In genomic region chr7:76303057-76303828, GRCh38 we compare ENCODE assay signal across 1 cellular context.
A peak's percentile ranks its signal among the peaks of the same experiment; 100 is the strongest.
TF ChIP-seq lines count a peak whose summit lies in the region.

No MANE protein-coding gene starts in this region.

TF ChIP-seq in K562, 482 proteins besides CTCF, POLR2A, EP300 and RAD21 (continued from another document and continues in another):
- TF ChIP-seq KLF6 (CRISPR knock-in tag; IDR thresholded peaks at IDR 0.05; ENCODE audit: borderline replicate concordance), result peak; percentile 57; the same call in 1 of the 2 replicates
- no peak for TF ChIP-seq NCOA2 (IDR thresholded peaks at IDR 0.05; ENCODE audit: partially characterized antibody in 2 of 2)
- peak; percentile 42 for TF ChIP-seq KDM5B (IDR thresholded peaks at IDR 0.05; ENCODE audit: insufficient replicate concordance, low read depth, low read length)
- peak; percentile 59 for TF ChIP-seq TAF1 (IDR thresholded peaks at IDR 0.05; ENCODE audit: control insufficient read depth, extremely low read depth, insufficient read depth, low read length, severe bottlenecking)
- TF ChIP-seq HMBOX1 (IDR thresholded peaks at IDR 0.05), result peak; percentile 44; the same call in 1 of the 2 replicates
- 0 out of 2 replicates have a peak, but pooled peaks have one; percentile 7 for TF ChIP-seq ZNF583 (CRISPR knock-in tag; IDR thresholded peaks at IDR 0.05)
- TF ChIP-seq GATAD2B (IDR thresholded peaks at IDR 0.05; ENCODE audit: borderline replicate concordance), result no peak
- peak; percentile 99 for TF ChIP-seq SMAD1 (IDR thresholded peaks at IDR 0.05; ENCODE audit: low read depth, low read length, partially characterized antibody)
- TF ChIP-seq NBN (IDR thresholded peaks at IDR 0.05; ENCODE audit: low read depth), result peak; percentile 47; the same call in 1 of the 2 replicates
- peak; percentile 98 for TF ChIP-seq KLF13 (tag; IDR thresholded peaks at IDR 0.05; ENCODE audit: borderline replicate concordance, low read depth)
- TF ChIP-seq HLTF (IDR thresholded peaks at IDR 0.05), result no peak
- TF ChIP-seq CBFA2T3 (IDR thresholded peaks at IDR 0.05), result peak; percentile 27
- TF ChIP-seq NR2C2 (CRISPR knock-in tag; IDR thresholded peaks at IDR 0.05), result no peak
- TF ChIP-seq NR2C2 (tag; IDR thresholded peaks at IDR 0.05), result no peak
- peak; percentile 64 for TF ChIP-seq SOX6 (IDR thresholded peaks at IDR 0.05)
- no peak for TF ChIP-seq RFX1 (IDR thresholded peaks at IDR 0.05)
- TF ChIP-seq ZBTB26 (CRISPR knock-in tag; IDR thresholded peaks at IDR 0.05), result no peak
- peak; percentile 83 for TF ChIP-seq ELF1 (tag; IDR thresholded peaks at IDR 0.05)
- TF ChIP-seq ARID1B (IDR thresholded peaks at IDR 0.05), result peak; percentile 56; the same call in 1 of the 2 replicates
- TF ChIP-seq KDM4B (IDR thresholded peaks at IDR 0.05; ENCODE audit: borderline replicate concordance in 2 of 2, low read depth in 1 of 2), result 0 out of 4 replicates have a peak, but pooled peaks of 1 of the 2 experiments have one; percentile 40
- no peak for TF ChIP-seq SLC30A9 (CRISPR knock-in tag; IDR thresholded peaks at IDR 0.05)
- peak in 2 of 3 experiments; percentile 14 to 52 for TF ChIP-seq YY1 (IDR thresholded peaks at IDR 0.05; ENCODE audit: borderline replicate concordance in 1 of 3, control insufficient read depth in 1 of 3, extremely low read depth in 1 of 3, insufficient read depth in 3 of 3, insufficient read length in 1 of 3, insufficient replicate concordance in 2 of 3, low read depth in 1 of 3, low read length in 2 of 3)
- TF ChIP-seq ELF4 (CRISPR knock-in tag; IDR thresholded peaks at IDR 0.05), result no peak
- peak in 1 of 2 experiments; percentile 74; a peak in 2 of 4 replicates for TF ChIP-seq SRF (CRISPR knock-in tag; IDR thresholded peaks at IDR 0.05)
- no peak for TF ChIP-seq ZNF668 (CRISPR knock-in tag; IDR thresholded peaks at IDR 0.05)
- TF ChIP-seq PCBP1 (IDR thresholded peaks at IDR 0.05; ENCODE audit: low read depth, low read length, poor library complexity, severe bottlenecking), result peak; percentile 41
- TF ChIP-seq CBX8 (IDR thresholded peaks at IDR 0.05; ENCODE audit: borderline replicate concordance, extremely low read depth, low read depth, low read length, poor library complexity, severe bottlenecking), result no peak
- TF ChIP-seq NCOR1 (IDR thresholded peaks at IDR 0.05), result peak; percentile 41; the same call in 1 of the 2 replicates
- peak; percentile 34 for TF ChIP-seq POLR2B (IDR thresholded peaks at IDR 0.05; ENCODE audit: low read depth, partially characterized antibody)
- TF ChIP-seq USF1 (CRISPR knock-in tag; IDR thresholded peaks at IDR 0.05), result no peak
- TF ChIP-seq MEIS2 (IDR thresholded peaks at IDR 0.05; ENCODE audit: partially characterized antibody), result peak; percentile 58
- peak; percentile 75; the same call in 1 of the 2 replicates for TF ChIP-seq POLR2AphosphoS5 (IDR thresholded peaks at IDR 0.05; ENCODE audit: control insufficient read depth, insufficient read depth, low read depth, low read length)
- TF ChIP-seq BHLHE40 (IDR thresholded peaks at IDR 0.05; ENCODE audit: low read length), result peak; percentile 35; the same call in 1 of the 2 replicates
- TF ChIP-seq SIRT6 (IDR thresholded peaks at IDR 0.05; ENCODE audit: low read depth, low read length), result no peak
- TF ChIP-seq TBP (optimal IDR thresholded peaks at IDR 0.05; ENCODE audit: low read depth, low read length), result peak; percentile 83
- 0 out of 2 replicates have a peak, but pooled peaks have one; percentile 28 for TF ChIP-seq ARID3A (IDR thresholded peaks at IDR 0.05; ENCODE audit: borderline replicate concordance, low read depth, low read length)
- TF ChIP-seq ZNF165 (CRISPR knock-in tag; IDR thresholded peaks at IDR 0.05; ENCODE audit: borderline replicate concordance), result no peak
- 0 out of 2 replicates have a peak, but pooled peaks have one; percentile 43 for TF ChIP-seq POLR2AphosphoS2 (IDR thresholded peaks at IDR 0.05; ENCODE audit: low read length)
- TF ChIP-seq ARID3B (CRISPR knock-in tag; IDR thresholded peaks at IDR 0.05; ENCODE audit: borderline replicate concordance), result no peak
- TF ChIP-seq FOXP1 (CRISPR knock-in tag; IDR thresholded peaks at IDR 0.05), result peak; percentile 13; the same call in 1 of the 2 replicates
- TF ChIP-seq RBM25 (IDR thresholded peaks at IDR 0.05; ENCODE audit: low read depth, low read length, severe bottlenecking), result peak; percentile 20
- peak; percentile 83; the same call in 1 of the 2 replicates for TF ChIP-seq TFAP4 (CRISPR knock-in tag; IDR thresholded peaks at IDR 0.05; ENCODE audit: borderline replicate concordance)
- TF ChIP-seq EP400 (IDR thresholded peaks at IDR 0.05), result peak; percentile 88
- TF ChIP-seq TRIM25 (IDR thresholded peaks at IDR 0.05; ENCODE audit: borderline replicate concordance), result no peak
- no peak for TF ChIP-seq TRIM28 (IDR thresholded peaks at IDR 0.05)
- no peak for TF ChIP-seq FOXA1 (IDR thresholded peaks at IDR 0.05; ENCODE audit: borderline replicate concordance)
- TF ChIP-seq ZNF253 (CRISPR knock-in tag; conservative IDR thresholded peaks at IDR 0.05), result no peak
- TF ChIP-seq GABPA (tag; conservative IDR thresholded peaks at IDR 0.05; ENCODE audit: low read depth), result peak; percentile 63
- TF ChIP-seq REST (CRISPR knock-in tag; IDR thresholded peaks at IDR 0.05; ENCODE audit: low read depth), result no peak
- TF ChIP-seq PTBP1 (IDR thresholded peaks at IDR 0.05; ENCODE audit: low read depth, low read length), result peak; percentile 25; the same call in 1 of the 2 replicates
- TF ChIP-seq ADNP (tag; IDR thresholded peaks at IDR 0.05), result peak; percentile 89
- TF ChIP-seq BRD4 (IDR thresholded peaks at IDR 0.05), result no peak
- TF ChIP-seq CBFA2T2 (conservative IDR thresholded peaks at IDR 0.05), result no peak
- no peak for TF ChIP-seq ARID2 (IDR thresholded peaks at IDR 0.05)
